ENCODE assay signal across 9 cellular contexts in genomic region chrY:19744381-19745378, GRCh38. TPM values are rescaled to one million over a fixed set of nuclear protein-coding genes. Genes with fewer than 3 reads are reported as not detected.
DNase-seq lines count a peak whose midpoint lies in the region; ATAC-seq, FAIRE-seq and TF ChIP-seq lines count a peak whose summit lies in the region.
"Had no signal": no experiment of that assay in that cellular context is flagged by ENCODE, and none has a peak within 500 bp of the region (broad histone marks: within the 10 kb centered on the region; RNA-seq: fewer than 3 reads in every experiment).

TSS of gene KDM5D (minus strand) at chrY:19744726. CDS start at chrY:19744534, 192 bp downstream.

- H3K4me3 ChIP-seq in heart left ventricle (peak within 1 kb of the TSS in 7 of 12 donors; percentile 51 to 85 (median 66)), ascending aorta (no peak within 1 kb of the TSS)
- H3K4me3 ChIP-seq: right lobe of liver had no signal

- intact Hi-C loops in heart left ventricle (cut with DNase I) = loop anchor here in 2 of 10 donors (10.0 kb wide), 2 partner anchors 180 to 830 kb away; partner anchors contain the start of gene EIF1AY (in 1 of the 2)
- intact Hi-C loops in ascending aorta (cut with DNase I) = no loop called here

- no peak for TF ChIP-seq POLR2A in heart left ventricle (IDR thresholded peaks at IDR 0.05)

- DNase-seq in GM18507 (ENCODE audit: extremely low spot score, insufficient read length, low read depth) (no peak), HT1080 (ENCODE audit: low read depth) (peak; percentile 69), heart left ventricle (peak in 2 of 5 donors; percentile 50 to 51), dedifferentiated amniotic fluid mesenchymal stem cell (ENCODE audit: extremely low spot score) (no peak), islet precursor cell (no peak), ascending aorta (ENCODE audit: low spot score in 2 of 2) (no peak)
- DNase-seq in activated CD4-positive, alpha-beta T cell treated with anti-CD3 and anti-CD28 coated beads, Interleukin-2, amount 50 U/mL, for 48 hours = peak; percentile 55 to 70
- DNase-seq in stimulated activated CD4-positive, alpha-beta T cell treated with anti-CD3 and anti-CD28 coated beads, Interleukin-4, amount 100 ng/mL, for 1 hour = peak; percentile 59

- peak; percentile 72 for FAIRE-seq in GM18507 (lab: Jason Lieb, UNC)

- H3K36me3 ChIP-seq in heart left ventricle = peaks cover 0 to 33% (median 3%) of the 10 kb centered on the region in 9 donors
- H3K36me3 ChIP-seq in ascending aorta = no peaks in the 10 kb centered on the region
- H3K36me3 ChIP-seq: right lobe of liver had no signal

- peak within 1 kb of the TSS in 7 of 12 donors; percentile 90 to 96 (median 94) for H3K27ac ChIP-seq in heart left ventricle
- no peak within 1 kb of the TSS for H3K27ac ChIP-seq in ascending aorta
- H3K27ac ChIP-seq: right lobe of liver had no signal

- peaks cover 0 to 16% (median 0%) of the 10 kb centered on the region in 12 donors for H3K4me1 ChIP-seq in heart left ventricle
- no peaks in the 10 kb centered on the region for H3K4me1 ChIP-seq in ascending aorta
- H3K4me1 ChIP-seq: right lobe of liver had no signal

- H3K9me3 ChIP-seq in heart left ventricle (peaks cover 0 to 2% (median 0%) of the 10 kb centered on the region in 12 donors), ascending aorta (no peaks in the 10 kb centered on the region)
- H3K9me3 ChIP-seq: right lobe of liver had no signal

- TF ChIP-seq CTCF in heart left ventricle (IDR thresholded peaks at IDR 0.05) (no peak), ascending aorta (IDR thresholded peaks at IDR 0.05) (no peak)

- ATAC-seq in heart left ventricle = peak in 2 of 4 donors; percentile 87 to 91

- 0 to 1% methylated on average over 52 of the region's 52 CpGs; no CpG with 5 or more reads in 2 of the 4 donors for WGBS in heart left ventricle, 4 donors

- H3K27me3 ChIP-seq in heart left ventricle = no peaks in the 10 kb centered on the region
- no peaks in the 10 kb centered on the region for H3K27me3 ChIP-seq in ascending aorta
- H3K27me3 ChIP-seq: right lobe of liver had no signal

RNA-seq across cellular contexts. Expression of gene KDM5D, which starts in this region (rescaled TPM):
- total RNA-seq in HT1080 (2014; rRNA removed; shearing (Covaris generic)) = 8.3 and 9.9 TPM in 2 replicates
- 6.3 and 9.0 TPM in 2 replicates for polyA plus RNA-seq in HT1080 (2015; cell fraction: cytosol; rRNA removed)
- 48.2 and 53.3 TPM in 2 replicates for polyA plus RNA-seq in HT1080 (2015; cell fraction: nucleus; rRNA removed)
- total RNA-seq in heart left ventricle = 10 to 100 TPM in 4 of 9 donors, not detected in 5; 26.9 to 36.3 (median 32.0) TPM
- polyA plus RNA-seq in heart left ventricle = 10 to 100 TPM; 13.8 to 18.4 TPM
- total RNA-seq in ascending aorta = not detected

Comparison
In these comparisons a context has a peak if more than half of its experiments do, and no peak if none do; other contexts are left out.
1. DNase-seq: peak in HT1080 (single experiment), activated CD4-positive, alpha-beta T cell treated with anti-CD3 and anti-CD28 coated beads, Interleukin-2, amount 50 U/mL, for 48 hours (2 of 2) and stimulated activated CD4-positive, alpha-beta T cell treated with anti-CD3 and anti-CD28 coated beads, Interleukin-4, amount 100 ng/mL, for 1 hour (single experiment); none in GM18507 (single experiment), dedifferentiated amniotic fluid mesenchymal stem cell (single experiment), islet precursor cell (single experiment) and ascending aorta (0 of 2).
2. H3K27ac ChIP-seq: peak in heart left ventricle (7 of 12); none in ascending aorta (0 of 2).
3. H3K4me3 ChIP-seq: peak in heart left ventricle (7 of 12); none in ascending aorta (0 of 2).